Comparison of ENCODE assay signal across 27 cellular contexts in genomic region chr4:68883870-68884269, GRCh38.
A peak's percentile ranks its signal among the peaks of the same experiment; 100 is the strongest.
DNase-seq lines count a peak whose midpoint lies in the region; ATAC-seq, FAIRE-seq and TF ChIP-seq lines count a peak whose summit lies in the region.
"Had no signal": no experiment of that assay in that cellular context is flagged by ENCODE, and none has a peak within 500 bp of the region (broad histone marks: within the 10 kb centered on the region; RNA-seq: fewer than 3 reads in every experiment).

No MANE protein-coding gene starts in this region.

- no peaks in the 10 kb centered on the region for H3K9me3 Mint-ChIP-seq in activated CD4-positive, alpha-beta T cell treated with anti-CD3 and anti-CD28 coated beads for 36 hours (ENCODE audit: low read depth)
- H3K9me3 Mint-ChIP-seq: CD4-positive, alpha-beta T cell; CD8-positive, alpha-beta memory T cell; GM23338 had no signal

- intact Hi-C loops in right lobe of liver (cut with DNase I), result no loop called here
- intact Hi-C loops in activated CD4-positive, alpha-beta T cell treated with anti-CD3 and anti-CD28 coated beads for 36 hours (cut with DNase I, micrococcal nuclease), result no loop called here

- H3K36me3 ChIP-seq in right lobe of liver, result no peaks in the 10 kb centered on the region
- H3K36me3 ChIP-seq: BE2C; BLaER1 treated with 17β-estradiol and CSF1 and Interleukin-3, amounts not matched to agents 10 nM and 100 nM had no signal

- DNase-seq in GM12892 (ENCODE audit: insufficient read length) (no peak), NCI-H526 treated with DMSO at 0.1 percent for 48 hours (lab: John Stamatoyannopoulos, UW) (peak; percentile 39), left lobe of liver (ENCODE audit: low spot score) (no peak), right lobe of liver (no peak), NCI-H446 (lab: John Stamatoyannopoulos, UW) (no peak), SKM-1 treated with dmso at 0.1 percent for 144 hours (lab: John Stamatoyannopoulos, UW; ENCODE audit: unreplicated experiment) (no peak), SW 1271 (lab: John Stamatoyannopoulos, UW) (no peak)
- no peak for DNase-seq in activated CD4-positive, alpha-beta T cell treated with anti-CD3 and anti-CD28 coated beads for 36 hours
- DNase-seq: 8988T; ACHN; AML-193; BE2C; CD4-positive, alpha-beta T cell; CD8-positive, alpha-beta memory T cell; DMS 273 treated with DMSO at 0.1 percent for 48 hours; DMS79; EL; GDM1; H9 had no signal

- no peak overlapping the region for H3K4me3 ChIP-seq in right lobe of liver
- H3K4me3 ChIP-seq: A549; BLaER1 treated with 17β-estradiol and CSF1 and Interleukin-3, amounts not matched to agents 10 nM and 100 nM; GM23338 had no signal

- H3K36me3 Mint-ChIP-seq in activated CD4-positive, alpha-beta T cell treated with anti-CD3 and anti-CD28 coated beads for 36 hours (ENCODE audit: low read depth), result no peaks in the 10 kb centered on the region
- H3K36me3 Mint-ChIP-seq: CD14-positive monocyte; CD8-positive, alpha-beta memory T cell had no signal

- no peaks in the 10 kb centered on the region for H3K9me3 ChIP-seq in right lobe of liver
- H3K9me3 ChIP-seq: A549; BE2C; BLaER1 treated with 17β-estradiol and CSF1 and Interleukin-3, amounts not matched to agents 10 nM and 100 nM had no signal

- 21% methylated on average over 4 of the region's 6 CpGs for WGBS in right lobe of liver (ENCODE audit: insufficient coverage, low coverage, low lambda C conversion rate, missing lambda C conversion rate)

- no peaks in the 10 kb centered on the region for H3K27me3 ChIP-seq in right lobe of liver
- H3K27me3 ChIP-seq: BE2C; BLaER1 treated with 17β-estradiol and CSF1 and Interleukin-3, amounts not matched to agents 10 nM and 100 nM had no signal

- no peak overlapping the region for H3K4me3 Mint-ChIP-seq in activated CD4-positive, alpha-beta T cell treated with anti-CD3 and anti-CD28 coated beads for 36 hours
- H3K4me3 Mint-ChIP-seq: CD14-positive monocyte; CD4-positive, alpha-beta T cell; CD8-positive, alpha-beta memory T cell; GM23338; H9 had no signal

- peaks cover 0 to 4% (median 0%) of the 10 kb centered on the region in 4 donors for H3K4me1 ChIP-seq in right lobe of liver
- H3K4me1 ChIP-seq: A549; BE2C; BLaER1 treated with 17β-estradiol and CSF1 and Interleukin-3, amounts not matched to agents 10 nM and 100 nM had no signal

- no peak overlapping the region for H3K27ac ChIP-seq in right lobe of liver
- H3K27ac ChIP-seq: A549; BLaER1 treated with 17β-estradiol and CSF1 and Interleukin-3, amounts not matched to agents 10 nM and 100 nM had no signal

- H3K27ac Mint-ChIP-seq in activated CD4-positive, alpha-beta T cell treated with anti-CD3 and anti-CD28 coated beads for 36 hours, result no peak overlapping the region
- H3K27ac Mint-ChIP-seq: CD14-positive monocyte; CD4-positive, alpha-beta T cell; CD8-positive, alpha-beta memory T cell; GM23338; H9 had no signal

- peak; percentile 27 for FAIRE-seq in GM12892 (lab: Jason Lieb, UNC)
- FAIRE-seq: A549, D721Med, GM12891, GM19239 had no signal

- H3K27me3 Mint-ChIP-seq in activated CD4-positive, alpha-beta T cell treated with anti-CD3 and anti-CD28 coated beads for 36 hours, result no peaks in the 10 kb centered on the region
- H3K27me3 Mint-ChIP-seq: CD4-positive, alpha-beta T cell; CD8-positive, alpha-beta memory T cell had no signal

- TF ChIP-seq POLR2A in GM12892 (IDR thresholded peaks at IDR 0.05; ENCODE audit: low read depth, low read length) (no peak), right lobe of liver (IDR thresholded peaks at IDR 0.05) (no peak)

- POLR2A ChIA-PET in activated CD4-positive, alpha-beta T cell treated with anti-CD3 and anti-CD28 coated beads for 36 hours (lab: Charles Lee), result no interaction called here

- ATAC-seq in left lobe of liver (peak; percentile 56), right lobe of liver (peak in 3 of 4 donors; percentile 52 to 79 (median 75))
- no peak for ATAC-seq in activated CD4-positive, alpha-beta T cell treated with anti-CD3 and anti-CD28 coated beads for 36 hours
- ATAC-seq: A549, GM23338, HCT116 had no signal

- TF ChIP-seq CTCF in right lobe of liver (IDR thresholded peaks at IDR 0.05), result no peak

- CTCF ChIA-PET in activated CD4-positive, alpha-beta T cell treated with anti-CD3 and anti-CD28 coated beads for 36 hours (lab: Charles Lee), result interaction anchor here (0.6 kb wide), 1 partner anchor 15 kb away, joined by 3 read pairs; no protein-coding TSS in a partner anchor

- H3K4me1 Mint-ChIP-seq in activated CD4-positive, alpha-beta T cell treated with anti-CD3 and anti-CD28 coated beads for 36 hours, result no peaks in the 10 kb centered on the region
- H3K4me1 Mint-ChIP-seq: CD14-positive monocyte; CD8-positive, alpha-beta memory T cell; GM23338 had no signal
